Comparison of ENCODE assay signal across 9 cellular contexts in the genomic region with DNA sequence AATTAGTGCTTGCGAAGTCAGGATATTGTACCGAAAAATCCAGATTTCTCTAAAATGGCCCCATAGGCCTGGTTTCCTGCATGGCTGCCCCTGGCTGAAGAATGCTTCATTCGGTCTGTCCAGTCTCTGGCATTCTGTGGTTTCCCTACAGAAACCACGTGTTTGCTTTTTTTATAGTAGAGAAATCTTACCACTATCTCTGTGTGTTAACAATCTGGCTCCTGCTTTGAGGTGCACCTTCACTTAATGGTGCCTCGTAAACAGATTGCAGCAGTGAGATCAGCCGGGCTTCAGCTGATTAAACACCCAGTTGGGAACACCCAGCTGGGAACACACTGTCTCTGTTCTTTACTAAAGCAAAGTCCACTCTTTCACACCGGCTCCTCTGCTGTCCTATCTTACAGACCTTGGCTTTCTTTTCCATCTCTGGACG. TPM values are rescaled to one million over a fixed set of nuclear protein-coding genes. Genes with fewer than 3 reads are reported as not detected.
DNase-seq lines count a peak whose midpoint lies in the region; ATAC-seq and TF ChIP-seq lines count a peak whose summit lies in the region.
"Had no signal": no experiment of that assay in that cellular context is flagged by ENCODE, and none has a peak within 500 bp of the region (broad histone marks: within the 10 kb centered on the region; RNA-seq: fewer than 3 reads in every experiment).

No MANE protein-coding gene starts in this region.

- POLR2A ChIA-PET in activated CD4-positive, alpha-beta memory T cell treated with anti-CD3 and anti-CD28 coated beads for 36 hours (lab: Charles Lee), result interaction anchor here (1.4 kb wide), 1 partner anchor 46 kb away, joined by 3 read pairs; a partner anchor contains a TSS
- POLR2A ChIA-PET in activated CD4-positive, alpha-beta memory T cell treated with anti-CD3 and anti-CD28 coated beads, Interleukin-2, amount 10 ng/mL, durations not matched to agents 7 days and 5 days (lab: Charles Lee), result interaction anchor here (0.6 to 1.5 kb wide), 2 partner anchors 8 to 211 kb away, joined by 3 to 4 read pairs; a partner anchor contains a TSS

- peaks cover 0 to 32% of the 10 kb centered on the region in 2 donors for H3K4me1 ChIP-seq in right atrium auricular region

- no peaks in the 10 kb centered on the region for H3K9me3 ChIP-seq in right atrium auricular region

- no peak overlapping the region for H3K4me3 Mint-ChIP-seq in activated CD4-positive, alpha-beta memory T cell treated with anti-CD3 and anti-CD28 coated beads for 36 hours
- H3K4me3 Mint-ChIP-seq in activated CD4-positive, alpha-beta memory T cell treated with anti-CD3 and anti-CD28 coated beads, Interleukin-2, amount 10 ng/mL, durations not matched to agents 7 days and 5 days, result no peak overlapping the region

- H3K27ac Mint-ChIP-seq in activated CD4-positive, alpha-beta memory T cell treated with anti-CD3 and anti-CD28 coated beads for 36 hours, result peak overlapping the region; percentile 11
- no peak overlapping the region for H3K27ac Mint-ChIP-seq in activated CD4-positive, alpha-beta memory T cell treated with anti-CD3 and anti-CD28 coated beads, Interleukin-2, amount 10 ng/mL, durations not matched to agents 7 days and 5 days

- peaks cover 39% of the 10 kb centered on the region for H3K4me1 Mint-ChIP-seq in activated CD4-positive, alpha-beta memory T cell treated with anti-CD3 and anti-CD28 coated beads for 36 hours (ENCODE audit: low read depth)
- peaks cover 30% of the 10 kb centered on the region for H3K4me1 Mint-ChIP-seq in activated CD4-positive, alpha-beta memory T cell treated with anti-CD3 and anti-CD28 coated beads, Interleukin-2, amount 10 ng/mL, durations not matched to agents 7 days and 5 days

- ATAC-seq in SK-N-SH treated with all-trans-retinoic acid at 6 μM for 48 hours, result peak; percentile 57

- H3K27me3 Mint-ChIP-seq in activated CD4-positive, alpha-beta memory T cell treated with anti-CD3 and anti-CD28 coated beads for 36 hours, result no peaks in the 10 kb centered on the region
- no peaks in the 10 kb centered on the region for H3K27me3 Mint-ChIP-seq in activated CD4-positive, alpha-beta memory T cell treated with anti-CD3 and anti-CD28 coated beads, Interleukin-2, amount 10 ng/mL, durations not matched to agents 7 days and 5 days

- peak overlapping the region; percentile 66 to 67 for H3K27ac ChIP-seq in right atrium auricular region
- peak overlapping the region; percentile 17 for H3K27ac ChIP-seq in temporal lobe (ENCODE audit: low read depth, low read length)

- intact Hi-C loops in activated CD4-positive, alpha-beta memory T cell treated with anti-CD3 and anti-CD28 coated beads for 36 hours (cut with micrococcal nuclease), result no loop called here

- H3K27me3 ChIP-seq in right atrium auricular region, result no peaks in the 10 kb centered on the region

- CTCF ChIA-PET in activated CD4-positive, alpha-beta memory T cell treated with anti-CD3 and anti-CD28 coated beads for 36 hours (lab: Charles Lee), result no interaction called here
- CTCF ChIA-PET in activated CD4-positive, alpha-beta memory T cell treated with anti-CD3 and anti-CD28 coated beads, Interleukin-2, amount 10 ng/mL, durations not matched to agents 7 days and 5 days (lab: Charles Lee), result interaction anchor here (1.7 kb wide), 1 partner anchor 8 kb away, joined by 4 read pairs; no protein-coding TSS in a partner anchor

- peaks cover 24% of the 10 kb centered on the region for H3K36me3 Mint-ChIP-seq in activated CD4-positive, alpha-beta memory T cell treated with anti-CD3 and anti-CD28 coated beads for 36 hours
- H3K36me3 Mint-ChIP-seq in activated CD4-positive, alpha-beta memory T cell treated with anti-CD3 and anti-CD28 coated beads, Interleukin-2, amount 10 ng/mL, durations not matched to agents 7 days and 5 days (ENCODE audit: low read depth), result peaks cover 43% of the 10 kb centered on the region

- DNase-seq in activated CD4-positive, alpha-beta memory T cell treated with anti-CD3 and anti-CD28 coated beads for 36 hours, result no peak
- no peak for DNase-seq in activated CD4-positive, alpha-beta memory T cell treated with anti-CD3 and anti-CD28 coated beads, Interleukin-2, amount 10 ng/mL, durations not matched to agents 7 days and 5 days
- DNase-seq in right atrium auricular region (ENCODE audit: low spot score) (no peak), AG08395 (ENCODE audit: low spot score) (no peak), cortex of kidney (lab: John Stamatoyannopoulos, UW) (no peak), cerebellum (ENCODE audit: low spot score) (no peak)
- DNase-seq: DMS153 had no signal

- H3K4me3 ChIP-seq in right atrium auricular region, result no peak overlapping the region

- no peak for TF ChIP-seq CTCF in right atrium auricular region (IDR thresholded peaks at IDR 0.05)

- H3K36me3 ChIP-seq in right atrium auricular region, result peaks cover under 1% of the 10 kb centered on the region

- no peaks in the 10 kb centered on the region for H3K9me3 Mint-ChIP-seq in activated CD4-positive, alpha-beta memory T cell treated with anti-CD3 and anti-CD28 coated beads for 36 hours
- no peaks in the 10 kb centered on the region for H3K9me3 Mint-ChIP-seq in activated CD4-positive, alpha-beta memory T cell treated with anti-CD3 and anti-CD28 coated beads, Interleukin-2, amount 10 ng/mL, durations not matched to agents 7 days and 5 days

TF ChIP-seq in SK-N-SH treated with all-trans-retinoic acid at 6 μM for 48 hours, 23 proteins besides CTCF, POLR2A, EP300 and RAD21 (continues in another document):
- TF ChIP-seq ARNTL (CRISPR knock-in tag; IDR thresholded peaks at IDR 0.05; ENCODE audit: borderline replicate concordance, low read depth), result no peak
- no peak for TF ChIP-seq GLIS3 (CRISPR knock-in tag; IDR thresholded peaks at IDR 0.05)
- TF ChIP-seq TCF4 (CRISPR knock-in tag; IDR thresholded peaks at IDR 0.05; ENCODE audit: borderline replicate concordance), result no peak
- TF ChIP-seq ZFP3 (CRISPR knock-in tag; IDR thresholded peaks at IDR 0.05), result no peak
- no peak for TF ChIP-seq ZFP30 (CRISPR knock-in tag; IDR thresholded peaks at IDR 0.05)
- no peak for TF ChIP-seq SNAI2 (CRISPR knock-in tag; IDR thresholded peaks at IDR 0.05)
- TF ChIP-seq, protein P1, sequence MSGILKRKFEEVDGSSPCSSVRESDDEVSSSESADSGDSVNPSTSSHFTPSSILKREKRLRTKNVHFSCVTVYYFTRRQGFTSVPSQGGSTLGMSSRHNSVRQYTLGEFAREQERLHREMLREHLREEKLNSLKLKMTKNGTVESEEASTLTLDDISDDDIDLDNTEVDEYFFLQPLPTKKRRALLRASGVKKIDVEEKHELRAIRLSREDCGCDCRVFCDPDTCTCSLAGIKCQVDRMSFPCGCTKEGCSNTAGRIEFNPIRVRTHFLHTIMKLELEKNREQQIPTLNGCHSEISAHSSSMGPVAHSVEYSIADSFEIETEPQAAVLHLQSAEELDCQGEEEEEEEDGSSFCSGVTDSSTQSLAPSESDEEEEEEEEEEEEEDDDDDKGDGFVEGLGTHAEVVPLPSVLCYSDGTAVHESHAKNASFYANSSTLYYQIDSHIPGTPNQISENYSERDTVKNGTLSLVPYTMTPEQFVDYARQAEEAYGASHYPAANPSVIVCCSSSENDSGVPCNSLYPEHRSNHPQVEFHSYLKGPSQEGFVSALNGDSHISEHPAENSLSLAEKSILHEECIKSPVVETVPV (CRISPR knock-in tag; IDR thresholded peaks at IDR 0.05), result no peak
- TF ChIP-seq ZC3H10 (CRISPR knock-in tag; IDR thresholded peaks at IDR 0.05), result no peak
- TF ChIP-seq, protein P2, sequence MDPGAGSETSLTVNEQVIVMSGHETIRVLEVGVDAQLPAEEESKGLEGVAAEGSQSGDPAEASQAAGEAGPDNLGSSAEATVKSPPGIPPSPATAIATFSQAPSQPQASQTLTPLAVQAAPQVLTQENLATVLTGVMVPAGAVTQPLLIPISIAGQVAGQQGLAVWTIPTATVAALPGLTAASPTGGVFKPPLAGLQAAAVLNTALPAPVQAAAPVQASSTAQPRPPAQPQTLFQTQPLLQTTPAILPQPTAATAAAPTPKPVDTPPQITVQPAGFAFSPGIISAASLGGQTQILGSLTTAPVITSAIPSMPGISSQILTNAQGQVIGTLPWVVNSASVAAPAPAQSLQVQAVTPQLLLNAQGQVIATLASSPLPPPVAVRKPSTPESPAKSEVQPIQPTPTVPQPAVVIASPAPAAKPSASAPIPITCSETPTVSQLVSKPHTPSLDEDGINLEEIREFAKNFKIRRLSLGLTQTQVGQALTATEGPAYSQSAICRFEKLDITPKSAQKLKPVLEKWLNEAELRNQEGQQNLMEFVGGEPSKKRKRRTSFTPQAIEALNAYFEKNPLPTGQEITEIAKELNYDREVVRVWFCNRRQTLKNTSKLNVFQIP (CRISPR knock-in tag; IDR thresholded peaks at IDR 0.05; ENCODE audit: borderline replicate concordance, low read depth), result no peak

RNA-seq across cellular contexts. Expression of a gene that starts 6.7 kb away (rescaled TPM):
- 10 to 100 TPM in 1 of 2 experiments, 1 to 10 TPM in 1; 9.9 to 10.4 TPM for total RNA-seq in activated CD4-positive, alpha-beta memory T cell treated with anti-CD3 and anti-CD28 coated beads for 36 hours
- total RNA-seq in activated CD4-positive, alpha-beta memory T cell treated with anti-CD3 and anti-CD28 coated beads, Interleukin-2, amount 10 ng/mL, durations not matched to agents 7 days and 5 days, result 1 to 10 TPM; 7.4 to 7.5 TPM
- total RNA-seq in right atrium auricular region (1 to 10 TPM; 6.3 to 8.9 TPM), temporal lobe (13.0 TPM), cerebellum (12.7 TPM)

RNA-seq across cellular contexts. Expression of a gene that starts 21.1 kb away (rescaled TPM):
- total RNA-seq in activated CD4-positive, alpha-beta memory T cell treated with anti-CD3 and anti-CD28 coated beads for 36 hours, result 10 to 100 TPM; 40.4 to 43.7 TPM
- 10 to 100 TPM; 82.7 to 86.5 TPM for total RNA-seq in activated CD4-positive, alpha-beta memory T cell treated with anti-CD3 and anti-CD28 coated beads, Interleukin-2, amount 10 ng/mL, durations not matched to agents 7 days and 5 days
- total RNA-seq in right atrium auricular region (10 to 100 TPM; 15.4 to 22.9 TPM), temporal lobe (25.6 TPM), cerebellum (21.7 TPM)

RNA-seq across cellular contexts. Expression of a gene that starts 21.3 kb away (rescaled TPM):
- 100 to 1,000 TPM; 314 to 320 TPM for total RNA-seq in activated CD4-positive, alpha-beta memory T cell treated with anti-CD3 and anti-CD28 coated beads for 36 hours
- total RNA-seq in activated CD4-positive, alpha-beta memory T cell treated with anti-CD3 and anti-CD28 coated beads, Interleukin-2, amount 10 ng/mL, durations not matched to agents 7 days and 5 days, result 100 to 1,000 TPM; 320 to 330 TPM
- total RNA-seq in right atrium auricular region, result 100 to 1,000 TPM; 133 to 301 TPM
- total RNA-seq in temporal lobe, result 73.0 TPM
- 35.6 TPM for total RNA-seq in cerebellum

RNA-seq across cellular contexts. Expression of a gene that starts 43.0 kb away (rescaled TPM):
- 10 to 100 TPM; 51.8 to 52.0 TPM for total RNA-seq in activated CD4-positive, alpha-beta memory T cell treated with anti-CD3 and anti-CD28 coated beads for 36 hours
- total RNA-seq in activated CD4-positive, alpha-beta memory T cell treated with anti-CD3 and anti-CD28 coated beads, Interleukin-2, amount 10 ng/mL, durations not matched to agents 7 days and 5 days, result 10 to 100 TPM; 48.7 to 53.2 TPM
- total RNA-seq in right atrium auricular region (1 to 10 TPM; 3.6 to 3.8 TPM), temporal lobe (3.0 TPM), cerebellum (11.7 TPM)

RNA-seq across cellular contexts. Expression of a gene that starts 46.3 kb away (rescaled TPM):
- 10 to 100 TPM; 41.3 to 43.4 TPM for total RNA-seq in activated CD4-positive, alpha-beta memory T cell treated with anti-CD3 and anti-CD28 coated beads for 36 hours
- 10 to 100 TPM; 24.1 to 24.9 TPM for total RNA-seq in activated CD4-positive, alpha-beta memory T cell treated with anti-CD3 and anti-CD28 coated beads, Interleukin-2, amount 10 ng/mL, durations not matched to agents 7 days and 5 days
- 1 to 10 TPM in 1 of 2 donors, not detected in 1; 2.3 TPM for total RNA-seq in right atrium auricular region
- total RNA-seq in temporal lobe, result 5.2 TPM
- 18.8 TPM for total RNA-seq in cerebellum
